9 cellular contexts compared by ENCODE assay signal in the genomic region with DNA sequence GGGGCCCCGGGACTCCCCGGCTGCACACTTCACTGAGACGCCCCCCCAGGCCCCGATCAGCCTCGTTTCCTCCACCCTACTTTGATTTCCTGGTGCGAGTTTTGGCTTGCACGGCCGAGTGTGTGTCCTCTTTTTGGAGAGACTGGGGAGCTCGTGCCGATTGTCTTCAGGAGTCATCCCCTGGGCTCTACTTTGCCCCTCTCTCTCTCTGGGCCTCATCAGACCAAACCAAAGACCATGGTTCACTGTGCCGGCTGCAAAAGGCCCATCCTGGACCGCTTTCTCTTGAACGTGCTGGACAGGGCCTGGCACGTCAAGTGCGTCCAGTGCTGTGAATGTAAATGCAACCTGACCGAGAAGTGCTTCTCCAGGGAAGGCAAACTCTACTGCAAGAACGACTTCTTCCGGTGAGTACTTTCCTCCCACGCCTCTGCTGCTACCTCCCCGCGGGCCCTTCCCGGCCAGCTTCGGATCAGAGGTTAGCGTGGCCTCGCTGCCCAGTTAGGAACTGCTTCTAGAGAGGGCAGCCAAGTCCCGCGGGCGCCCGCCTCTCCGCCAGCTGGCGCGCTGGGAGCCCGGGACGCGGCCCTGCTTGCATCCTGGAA. TPM values are rescaled to one million over a fixed set of nuclear protein-coding genes. Genes with fewer than 3 reads are reported as not detected.
DNase-seq lines count a peak whose midpoint lies in the region; ATAC-seq and TF ChIP-seq lines count a peak whose summit lies in the region.
"Had no signal": no experiment of that assay in that cellular context is flagged by ENCODE, and none has a peak within 500 bp of the region (broad histone marks: within the 10 kb centered on the region; RNA-seq: fewer than 3 reads in every experiment).

No MANE protein-coding gene starts in this region.

- peak overlapping the region; percentile 28 for H3K27ac Mint-ChIP-seq in activated CD4-positive, alpha-beta memory T cell treated with anti-CD3 and anti-CD28 coated beads for 36 hours
- no peak overlapping the region for H3K27ac Mint-ChIP-seq in stimulated activated naive CD8-positive, alpha-beta T cell treated with anti-CD3 and anti-CD28 coated beads, Interleukin-15, amount 100 ng/mL, for 72 hours

- H3K36me3 ChIP-seq in hepatocyte (replicated peaks; ENCODE audit: insufficient read depth, low read depth): no peaks in the 10 kb centered on the region
- H3K36me3 ChIP-seq: gastrocnemius medialis had no signal

- peaks cover 70% of the 10 kb centered on the region for H3K4me1 Mint-ChIP-seq in activated CD4-positive, alpha-beta memory T cell treated with anti-CD3 and anti-CD28 coated beads for 36 hours (ENCODE audit: low read depth)
- H3K4me1 Mint-ChIP-seq in stimulated activated naive CD8-positive, alpha-beta T cell treated with anti-CD3 and anti-CD28 coated beads, Interleukin-15, amount 100 ng/mL, for 72 hours: peaks cover 89% of the 10 kb centered on the region

- no peak for TF ChIP-seq CTCF in hepatocyte (IDR thresholded peaks at IDR 0.05; ENCODE audit: poor library complexity)

- no peaks in the 10 kb centered on the region for H3K9me3 ChIP-seq in hepatocyte (ENCODE audit: low read depth)
- H3K9me3 ChIP-seq: gastrocnemius medialis had no signal

- H3K4me3 Mint-ChIP-seq in activated CD4-positive, alpha-beta memory T cell treated with anti-CD3 and anti-CD28 coated beads for 36 hours: peak overlapping the region; percentile 60
- peak overlapping the region; percentile 82 to 88 for H3K4me3 Mint-ChIP-seq in stimulated activated naive CD8-positive, alpha-beta T cell treated with anti-CD3 and anti-CD28 coated beads, Interleukin-15, amount 100 ng/mL, for 72 hours

- peaks cover 48% of the 10 kb centered on the region for H3K4me1 ChIP-seq in hepatocyte (ENCODE audit: insufficient read depth)

- H3K4me2 ChIP-seq in hepatocyte: peak overlapping the region; percentile 73

- ATAC-seq in stimulated activated naive CD8-positive, alpha-beta T cell treated with anti-CD3 and anti-CD28 coated beads, Interleukin-15, amount 100 ng/mL, for 72 hours: peak; percentile 37
- no peak for ATAC-seq in HG03025 (IDR thresholded peaks at IDR 0.05; ENCODE audit: low FRiP score, unreplicated experiment)
- no peak for ATAC-seq in HG03095 (IDR thresholded peaks at IDR 0.05; ENCODE audit: unreplicated experiment)
- no peak for ATAC-seq in GM21367 (IDR thresholded peaks at IDR 0.05; ENCODE audit: unreplicated experiment)
- ATAC-seq: gastrocnemius medialis had no signal

- H3K9me3 Mint-ChIP-seq in activated CD4-positive, alpha-beta memory T cell treated with anti-CD3 and anti-CD28 coated beads for 36 hours: no peaks in the 10 kb centered on the region
- no peaks in the 10 kb centered on the region for H3K9me3 Mint-ChIP-seq in stimulated activated naive CD8-positive, alpha-beta T cell treated with anti-CD3 and anti-CD28 coated beads, Interleukin-15, amount 100 ng/mL, for 72 hours

- POLR2A ChIA-PET in activated CD4-positive, alpha-beta memory T cell treated with anti-CD3 and anti-CD28 coated beads for 36 hours (lab: Charles Lee): interaction anchor here (1.1 to 1.6 kb wide), 2 partner anchors 11 to 17 kb away, joined by 4 to 5 read pairs; a partner anchor contains a TSS

- no peaks in the 10 kb centered on the region for H3K79me2 ChIP-seq in hepatocyte

- peaks cover 6% of the 10 kb centered on the region for H4K20me1 ChIP-seq in hepatocyte (ENCODE audit: insufficient read depth, poor library complexity, severe bottlenecking)

- no peak overlapping the region for H3K4me3 ChIP-seq in hepatocyte

- H3K27me3 ChIP-seq in hepatocyte: peaks cover 99% of the 10 kb centered on the region

- CTCF ChIA-PET in activated CD4-positive, alpha-beta memory T cell treated with anti-CD3 and anti-CD28 coated beads for 36 hours (lab: Charles Lee): interaction anchor here (0.6 to 1.0 kb wide), 3 partner anchors 8 to 109 kb away, joined by 3 to 4 read pairs (median 4); no protein-coding TSS in a partner anchor

- intact Hi-C loops in activated CD4-positive, alpha-beta memory T cell treated with anti-CD3 and anti-CD28 coated beads for 36 hours (cut with micrococcal nuclease): no loop called here

- H3K36me3 Mint-ChIP-seq in activated CD4-positive, alpha-beta memory T cell treated with anti-CD3 and anti-CD28 coated beads for 36 hours: peaks cover 2% of the 10 kb centered on the region

- DNase-seq in activated naive CD4-positive, alpha-beta T cell treated with Interleukin-2 at 50 U/mL for 16 hours: peak; percentile 28
- DNase-seq in activated naive CD4-positive, alpha-beta T cell (lab: John Stamatoyannopoulos, UW): no peak
- peak; percentile 56 for DNase-seq in activated CD4-positive, alpha-beta memory T cell treated with anti-CD3 and anti-CD28 coated beads for 36 hours
- DNase-seq in hepatocyte (ENCODE audit: low spot score): no peak
- DNase-seq in stimulated activated naive CD8-positive, alpha-beta T cell treated with anti-CD3 and anti-CD28 coated beads, Interleukin-15, amount 100 ng/mL, for 72 hours: peak in 1 of 2 donors; percentile 45
- DNase-seq: gastrocnemius medialis had no signal

- H3K9me2 ChIP-seq in hepatocyte (replicated peaks; ENCODE audit: insufficient read depth): no peaks in the 10 kb centered on the region

- peaks cover 80% of the 10 kb centered on the region for H3K27me3 Mint-ChIP-seq in activated CD4-positive, alpha-beta memory T cell treated with anti-CD3 and anti-CD28 coated beads for 36 hours
- H3K27me3 Mint-ChIP-seq in stimulated activated naive CD8-positive, alpha-beta T cell treated with anti-CD3 and anti-CD28 coated beads, Interleukin-15, amount 100 ng/mL, for 72 hours: peaks cover 100% of the 10 kb centered on the region

- WGBS in hepatocyte (ENCODE audit: low lambda C conversion rate, missing lambda C conversion rate): 2% methylated on average over 34 of the region's 35 CpGs

- no peak overlapping the region for H3K27ac ChIP-seq in hepatocyte
- H3K27ac ChIP-seq: gastrocnemius medialis had no signal

- H2AFZ ChIP-seq in hepatocyte: peak overlapping the region; percentile 49

RNA-seq across cellular contexts. Expression of a gene that starts 0.8 kb away (rescaled TPM):
- total RNA-seq in activated CD4-positive, alpha-beta memory T cell treated with anti-CD3 and anti-CD28 coated beads for 36 hours: under 1 TPM in 1 of 2 experiments, not detected in 1; 0.17 TPM
- total RNA-seq in hepatocyte: not detected in 2 replicates
- 0.35 TPM in 1 of 2 replicates, not detected in the other for polyA plus RNA-seq in hepatocyte
- total RNA-seq: gastrocnemius medialis had no signal

RNA-seq across cellular contexts. Expression of a gene that starts 10.7 kb away (rescaled TPM):
- total RNA-seq in activated CD4-positive, alpha-beta memory T cell treated with anti-CD3 and anti-CD28 coated beads for 36 hours: 10 to 100 TPM; 85.6 to 89.1 TPM
- 31.2 and 35.2 TPM in 2 replicates for total RNA-seq in hepatocyte
- 35.7 and 43.3 TPM in 2 replicates for polyA plus RNA-seq in hepatocyte

Comparison
In these comparisons a context has a peak if more than half of its experiments do, and no peak if none do; other contexts are left out.
1. DNase-seq: peak in activated naive CD4-positive, alpha-beta T cell treated with Interleukin-2 at 50 U/mL for 16 hours (single experiment) and activated CD4-positive, alpha-beta memory T cell treated with anti-CD3 and anti-CD28 coated beads for 36 hours (single experiment); none in activated naive CD4-positive, alpha-beta T cell (0 of 4) and hepatocyte (single experiment).